Comparison of ENCODE assay signal across 8 cellular contexts in genomic region chr3:191762323-191762960, GRCh38.
DNase-seq lines count a peak whose midpoint lies in the region; ATAC-seq and TF ChIP-seq lines count a peak whose summit lies in the region.

No MANE protein-coding gene starts in this region.

- H3K9me3 Mint-ChIP-seq in endodermal cell: peaks cover 9% of the 10 kb centered on the region

- H3K27me3 ChIP-seq in endodermal cell (ENCODE audit: control insufficient read depth, insufficient read depth, low read length, poor library complexity, severe bottlenecking) (no peaks in the 10 kb centered on the region), neuron (ENCODE audit: insufficient read depth, low read length) (no peaks in the 10 kb centered on the region)

- peak; percentile 56 for DNase-seq in GM04503 (ENCODE audit: low read depth)
- peak; percentile 26 for DNase-seq in NCI-H460 (ENCODE audit: extremely low read depth, low read depth)
- no peak for DNase-seq in endodermal cell
- no peak for DNase-seq in activated CD8-positive, alpha-beta memory T cell treated with anti-CD3 and anti-CD28 coated beads for 24 hours

- H3K27me3 Mint-ChIP-seq in endodermal cell (ENCODE audit: insufficient read depth): no peaks in the 10 kb centered on the region

- H3K36me3 ChIP-seq in endodermal cell (ENCODE audit: control insufficient read depth, insufficient read depth, low read length) (no peaks in the 10 kb centered on the region), neuron (ENCODE audit: insufficient read depth, low read length) (no peaks in the 10 kb centered on the region)

- H3K9me3 ChIP-seq in endodermal cell (ENCODE audit: control insufficient read depth, low read length) (peaks cover 15% of the 10 kb centered on the region), neuron (ENCODE audit: low read length) (no peaks in the 10 kb centered on the region)

- no peak overlapping the region for H3K4me3 Mint-ChIP-seq in endodermal cell

- no peak overlapping the region for H3K27ac ChIP-seq in endodermal cell (ENCODE audit: low read depth, low read length)

- H3K4me1 ChIP-seq in endodermal cell (ENCODE audit: control insufficient read depth, insufficient read depth, low read length) (no peaks in the 10 kb centered on the region), neuron (ENCODE audit: insufficient read depth, low read length) (peaks cover 10% of the 10 kb centered on the region)

- no peak overlapping the region for H3K9ac ChIP-seq in endodermal cell (ENCODE audit: extremely low read depth, low read length, poor library complexity, severe bottlenecking)

- H3K4me1 Mint-ChIP-seq in endodermal cell: peaks cover 14% of the 10 kb centered on the region

- WGBS in endodermal cell (ENCODE audit: insufficient coverage in 1 of 2, insufficient read length in 1 of 2), 2 experiments: 72 to 76% methylated on average over 3 to 4 of the region's 5 CpGs

- H3K4me3 ChIP-seq in endodermal cell (ENCODE audit: low read length): no peak overlapping the region
- no peak overlapping the region for H3K4me3 ChIP-seq in neuron (ENCODE audit: low read length)

- peak overlapping the region; percentile 12 for H2AFZ ChIP-seq in neuron (ENCODE audit: low read depth, low read length)

- no peak for TF ChIP-seq CTCF in endodermal cell (conservative IDR thresholded peaks at IDR 0.05)

- ATAC-seq in GM21423 (IDR thresholded peaks at IDR 0.05; ENCODE audit: unreplicated experiment) (no peak), GM21786 (IDR thresholded peaks at IDR 0.05; ENCODE audit: unreplicated experiment) (no peak), HG02970 (IDR thresholded peaks at IDR 0.05; ENCODE audit: low FRiP score, unreplicated experiment) (no peak)

- H3K36me3 Mint-ChIP-seq in endodermal cell (ENCODE audit: low read depth): no peaks in the 10 kb centered on the region

- peak overlapping the region; percentile 24 for H3K27ac Mint-ChIP-seq in endodermal cell

Comparison
In these comparisons a context has a peak if more than half of its experiments do, and no peak if none do; other contexts are left out.
1. DNase-seq: peak in GM04503 (single experiment) and NCI-H460 (single experiment); none in endodermal cell (single experiment) and activated CD8-positive, alpha-beta memory T cell treated with anti-CD3 and anti-CD28 coated beads for 24 hours (single experiment).